1 cellular context compared by ENCODE assay signal in genomic region chr15:76006136-76006778, GRCh38.
TF ChIP-seq lines count a peak whose summit lies in the region.

No MANE protein-coding gene starts in this region.

TF ChIP-seq in K562, 482 proteins besides CTCF, POLR2A, EP300 and RAD21:
- TF ChIP-seq MAFF (IDR thresholded peaks at IDR 0.05; ENCODE audit: low read length) (no peak), HLTF (IDR thresholded peaks at IDR 0.05) (no peak), CEBPB (tag; IDR thresholded peaks at IDR 0.05) (peak; percentile 83), CEBPG (CRISPR knock-in tag; IDR thresholded peaks at IDR 0.05) (no peak), CEBPG (tag; conservative IDR thresholded peaks at IDR 0.05 in 1 of 2, IDR thresholded peaks at IDR 0.05 in 1 of 2) (peak; percentile 18 to 83; a peak in 3 of 4 replicates), GATAD2B (IDR thresholded peaks at IDR 0.05; ENCODE audit: borderline replicate concordance) (no peak)
TF ChIP-seq in K562: peak in this region for 2.
